8 cellular contexts compared by ENCODE assay signal in the genomic region with DNA sequence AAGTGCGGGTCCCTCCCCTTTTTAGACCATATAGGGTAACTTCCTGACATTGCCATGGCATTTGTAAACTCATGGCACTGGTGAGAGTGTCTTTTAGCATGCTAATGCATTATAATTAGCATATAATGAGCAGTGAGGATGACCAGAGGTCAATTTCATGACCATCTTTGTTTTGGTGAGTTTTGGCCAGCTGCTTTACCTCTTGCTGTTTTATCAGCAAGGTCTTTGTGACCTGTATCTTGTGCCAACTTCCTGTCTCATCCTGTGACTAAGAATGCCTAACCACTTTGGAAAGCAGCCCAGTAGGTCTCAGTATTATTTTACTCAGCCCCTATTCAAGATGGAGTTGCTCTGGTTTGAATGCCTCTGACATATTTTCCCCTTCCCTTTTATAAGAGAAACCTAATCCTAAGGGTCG.
A peak's percentile ranks its signal among the peaks of the same experiment; 100 is the strongest.
DNase-seq lines count a peak whose midpoint lies in the region; ATAC-seq, FAIRE-seq and TF ChIP-seq lines count a peak whose summit lies in the region.
"Not testable (repeated sequence)": the region's sequence is repeated elsewhere in the genome, so short reads cannot be mapped to it uniquely, and the experiment has no call there.

No MANE protein-coding gene starts in this region.

- H3K27me3 ChIP-seq in colonic mucosa; mesendoderm (ENCODE audit: insufficient read depth, low read length, poor library complexity): not testable (repeated sequence)

- peak; percentile 81 for ATAC-seq in Right ventricle myocardium superior (ENCODE audit: poor library complexity)

- not testable (repeated sequence) for H2BK5ac ChIP-seq in mesendoderm (ENCODE audit: low read length)

- H3K4me3 ChIP-seq in colonic mucosa; mesendoderm (ENCODE audit: low read length): not testable (repeated sequence)

- H3K36me3 ChIP-seq in colonic mucosa; mesendoderm (ENCODE audit: control insufficient read depth, insufficient read depth, low read length): not testable (repeated sequence)

- not testable (repeated sequence) for H2AK5ac ChIP-seq in mesendoderm (ENCODE audit: low read length)

- not testable (repeated sequence) for H4K5ac ChIP-seq in mesendoderm (ENCODE audit: low read length)

- H3K79me1 ChIP-seq in mesendoderm (ENCODE audit: low read length) = not testable (repeated sequence)

- not testable (repeated sequence) for H3K4me2 ChIP-seq in mesendoderm (ENCODE audit: low read length)

- H4K8ac ChIP-seq in mesendoderm (ENCODE audit: low read depth, low read length) = not testable (repeated sequence)

- not testable (repeated sequence) for H3K23ac ChIP-seq in mesendoderm (ENCODE audit: low read length)

- FAIRE-seq in urothelium cell line (lab: Jason Lieb, UNC) = not testable (repeated sequence)

- not testable (repeated sequence) for H3K9me3 ChIP-seq in colonic mucosa

- H2BK120ac ChIP-seq in mesendoderm (ENCODE audit: low read depth, low read length) = not testable (repeated sequence)

- not testable (repeated sequence) for H3K18ac ChIP-seq in mesendoderm (ENCODE audit: low read length)

- DNase-seq in DMS53 (lab: John Stamatoyannopoulos, UW) = peak; percentile 61
- DNase-seq in HT1080 (ENCODE audit: low read depth) = peak; percentile 87
- peak; percentile 19 for DNase-seq in NCI-H2196 treated with DMSO at 0.1 percent for 48 hours (lab: John Stamatoyannopoulos, UW; ENCODE audit: unreplicated experiment)
- DNase-seq in SK-N-DZ (ENCODE audit: low spot score) = peak; percentile 1
- DNase-seq in colonic mucosa = peak; percentile 19
- not testable (repeated sequence) for DNase-seq in Right ventricle myocardium superior
- peak; percentile 72 for DNase-seq in mesendoderm
- DNase-seq in urothelium cell line (ENCODE audit: low spot score) = peak; percentile 2

- H3K4ac ChIP-seq in mesendoderm (ENCODE audit: low read depth, low read length) = not testable (repeated sequence)

- no CpG with 5 or more reads among the region's 2 CpGs for whole genome bisulfite sequencing in mesendoderm (ENCODE audit: extremely low coverage, insufficient coverage, low lambda C conversion rate)

- H2BK15ac ChIP-seq in mesendoderm (replicated peaks; ENCODE audit: low read depth) = not testable (repeated sequence)

- intact Hi-C loops in colonic mucosa (cut with DNase I); Right ventricle myocardium superior (cut with DNase I): not testable (repeated sequence)

- not testable (repeated sequence) for H3K4me1 ChIP-seq in colonic mucosa; mesendoderm (ENCODE audit: control insufficient read depth, low read depth, low read length)

- not testable (repeated sequence) for H3K9ac ChIP-seq in colonic mucosa (ENCODE audit: low read depth in 2 of 2, low read length in 2 of 2); mesendoderm (ENCODE audit: low read length)

- H3K27ac ChIP-seq in colonic mucosa; mesendoderm (ENCODE audit: low read depth, low read length): not testable (repeated sequence)

- not testable (repeated sequence) for H3K56ac ChIP-seq in mesendoderm (ENCODE audit: low read length)

- H3K79me2 ChIP-seq in mesendoderm (ENCODE audit: control insufficient read depth, insufficient read depth, low read length) = not testable (repeated sequence)

- not testable (repeated sequence) for TF ChIP-seq CTCF in colonic mucosa (IDR thresholded peaks at IDR 0.05)
